In genomic region chr17:73520369-73520761, GRCh38 we compare ENCODE assay signal across 19 cellular contexts.
"Had no signal": no experiment of that assay in that cellular context is flagged by ENCODE, and none has a peak within 500 bp of the region (broad histone marks: within the 10 kb centered on the region; RNA-seq: fewer than 3 reads in every experiment).

No MANE protein-coding gene starts in this region.

- H3K4me3 ChIP-seq: MG63, SJCRH30 had no signal

- FAIRE-seq: RCC 7860 had no signal

- H3K9me3 ChIP-seq: MG63, SJCRH30 had no signal

- DNase-seq: Karpas-422, KG1, MG63, NCI-H1092, NCI-H1105 treated with DMSO at 0.1 percent for 48 hours, NCI-H1417 treated with DMSO at 0.1 percent for 48 hours, NCI-H146, NCI-H1694 treated with DMSO at 0.1 percent for 48 hours, NCI-H1930, NCI-H2081, NCI-H2107, NCI-H524, NCI-H526 treated with DMSO at 0.1 percent for 48 hours, NCI-H774, RPMI8226, SHP77 treated with DMSO at 0.1 percent for 48 hours, SJCRH30 had no signal

- ATAC-seq: SK-N-SH treated with all-trans-retinoic acid at 6 μM for 48 hours had no signal

- H3K27ac ChIP-seq: SJCRH30 had no signal

- H3K4me1 ChIP-seq: SJCRH30 had no signal

- H3K36me3 ChIP-seq: MG63, SJCRH30 had no signal

- H3K27me3 ChIP-seq: MG63, SJCRH30 had no signal
